In genomic region chr10:17235136-17235535, GRCh38 we compare ENCODE assay signal across 11 cellular contexts. TPM values are rescaled to one million over a fixed set of nuclear protein-coding genes. Genes with fewer than 3 reads are reported as not detected.
DNase-seq lines count a peak whose midpoint lies in the region; ATAC-seq and TF ChIP-seq lines count a peak whose summit lies in the region.
"Had no signal": no experiment of that assay in that cellular context is flagged by ENCODE, and none has a peak within 500 bp of the region (broad histone marks: within the 10 kb centered on the region; RNA-seq: fewer than 3 reads in every experiment).

No MANE protein-coding gene starts in this region.

- H3K4me3 ChIP-seq in CD8-positive, alpha-beta T cell (ENCODE audit: low read depth, low read length) = no peak overlapping the region
- no peak overlapping the region for H3K4me3 ChIP-seq in epithelial cell of proximal tubule (ENCODE audit: low read depth, low read length)
- H3K4me3 ChIP-seq in retinal pigment epithelial cell (ENCODE audit: low read length) = peak overlapping the region; percentile 95
- no peak overlapping the region for H3K4me3 ChIP-seq in SJCRH30
- H3K4me3 ChIP-seq: GM12878 had no signal

- H3K36me3 Mint-ChIP-seq in CD8-positive, alpha-beta T cell = peaks cover 82% of the 10 kb centered on the region

- no peaks in the 10 kb centered on the region for H3K9me3 ChIP-seq in CD8-positive, alpha-beta T cell (ENCODE audit: low read length)
- H3K9me3 ChIP-seq in SJCRH30 (replicated peaks) = no peaks in the 10 kb centered on the region

- no peaks in the 10 kb centered on the region for H3K9me3 Mint-ChIP-seq in CD8-positive, alpha-beta T cell

- CTCF ChIA-PET in CD8-positive, alpha-beta T cell (lab: Charles Lee) = interaction anchor here (1.5 to 1.6 kb wide), 2 partner anchors 13 to 194 kb away, joined by 3 read pairs; no protein-coding TSS in a partner anchor

- H3K4me1 Mint-ChIP-seq in CD8-positive, alpha-beta T cell (ENCODE audit: low read depth) = peaks cover 50% of the 10 kb centered on the region

- H3K27ac Mint-ChIP-seq in CD8-positive, alpha-beta T cell = peak overlapping the region; percentile 66

- no peaks in the 10 kb centered on the region for H3K27me3 ChIP-seq in CD8-positive, alpha-beta T cell (ENCODE audit: insufficient read depth, low read length)
- H3K27me3 ChIP-seq in SJCRH30 = no peaks in the 10 kb centered on the region

- no peak overlapping the region for H3K4me3 Mint-ChIP-seq in CD8-positive, alpha-beta T cell

- POLR2A ChIA-PET in CD8-positive, alpha-beta T cell (lab: Charles Lee) = interaction anchor here (1.9 kb wide), 1 partner anchor 34 kb away, joined by 4 read pairs; the partner anchor contains the start of gene TRDMT1

- intact Hi-C loops in CD8-positive, alpha-beta T cell (cut with DNase I, micrococcal nuclease) = loop anchor here (10.0 kb wide), 3 partner anchors 50 to 1370 kb away; partner anchors contain the start of genes MINDY3 (in 1 of the 2) and STAM (in 1 of the 2)

- ATAC-seq in CD8-positive, alpha-beta T cell = no peak
- ATAC-seq in GM19467 (IDR thresholded peaks at IDR 0.05; ENCODE audit: unreplicated experiment) (no peak), HG03442 (IDR thresholded peaks at IDR 0.05; ENCODE audit: unreplicated experiment) (no peak)
- ATAC-seq: GM12878 had no signal

- TF ChIP-seq CTCF in CD8-positive, alpha-beta T cell (IDR thresholded peaks at IDR 0.05) = no peak
- peak; percentile 38 for TF ChIP-seq CTCF in epithelial cell of proximal tubule (conservative IDR thresholded peaks at IDR 0.05; ENCODE audit: low read depth, low read length)
- TF ChIP-seq CTCF in retinal pigment epithelial cell (conservative IDR thresholded peaks at IDR 0.05; ENCODE audit: low read depth, low read length) = peak; percentile 44

- peaks cover 39% of the 10 kb centered on the region for H3K4me1 ChIP-seq in CD8-positive, alpha-beta T cell (ENCODE audit: insufficient read depth, low read length)
- H3K4me1 ChIP-seq in SJCRH30 = peaks cover 8% of the 10 kb centered on the region

- peaks cover 63% of the 10 kb centered on the region for H3K36me3 ChIP-seq in CD8-positive, alpha-beta T cell (ENCODE audit: insufficient read depth, low read length)
- H3K36me3 ChIP-seq in SJCRH30 = peaks cover 80% of the 10 kb centered on the region

- H3K27ac ChIP-seq in CD8-positive, alpha-beta T cell (ENCODE audit: low read depth, low read length) = no peak overlapping the region
- no peak overlapping the region for H3K27ac ChIP-seq in SJCRH30

- H3K27me3 Mint-ChIP-seq in CD8-positive, alpha-beta T cell (ENCODE audit: low read depth) = no peaks in the 10 kb centered on the region

- DNase-seq in CD8-positive, alpha-beta T cell = peak in 1 of 7 experiments; percentile 21
- DNase-seq in NAMALWA (ENCODE audit: low spot score) = peak; percentile 21
- DNase-seq in epithelial cell of proximal tubule (ENCODE audit: low read depth) = no peak
- no peak for DNase-seq in retinal pigment epithelial cell (ENCODE audit: low read depth)
- DNase-seq in stimulated activated CD4-positive, alpha-beta T cell treated with anti-CD3 and anti-CD28 coated beads, Interleukin-2, amount 100 ng/mL, for 48 hours = no peak
- DNase-seq in SJCRH30 = no peak
- DNase-seq: hypothalamus, SIG-M5 had no signal

RNA-seq across cellular contexts. Expression of gene VIM, which starts 7.1 kb away (rescaled TPM):
- 100 to 1,000 TPM; 776 to 783 TPM for total RNA-seq in CD8-positive, alpha-beta T cell
- total RNA-seq in epithelial cell of proximal tubule = 4,845 and 5,023 TPM in 2 replicates
- total RNA-seq in SJCRH30 (2014; rRNA removed; shearing (Covaris generic)) = 1,733 and 1,784 TPM in 2 replicates

RNA-seq across cellular contexts. Expression of gene TRDMT1, which starts 33.7 kb away (rescaled TPM):
- total RNA-seq in CD8-positive, alpha-beta T cell = 10 to 100 TPM; 10.4 to 11.7 TPM
- 3.1 and 4.6 TPM in 2 replicates for total RNA-seq in epithelial cell of proximal tubule
- 10.8 and 11.9 TPM in 2 replicates for total RNA-seq in SJCRH30 (2014; rRNA removed; shearing (Covaris generic))
